In genomic region chr1:29849038-29849750, GRCh38 we compare ENCODE assay signal across 8 cellular contexts.
A peak's percentile ranks its signal among the peaks of the same experiment; 100 is the strongest.
DNase-seq lines count a peak whose midpoint lies in the region; ATAC-seq, FAIRE-seq and TF ChIP-seq lines count a peak whose summit lies in the region.

No MANE protein-coding gene starts in this region.

- DNase-seq in BJ (ENCODE audit: low read depth) (no peak), GM13976 (ENCODE audit: low spot score) (peak; percentile 46), NT2/D1 (ENCODE audit: low read depth, low spot score) (peak; percentile 49), kidney (no peak), NCI-H1694 treated with DMSO at 0.1 percent for 48 hours (lab: John Stamatoyannopoulos, UW) (no peak)
- DNase-seq in activated naive CD4-positive, alpha-beta T cell treated with anti-CD3 and anti-CD28 coated beads, Interleukin-2, amount 50 U/mL, for 16 hours = peak; percentile 24
- DNase-seq in stimulated activated CD8-positive, alpha-beta memory T cell treated with anti-CD3 and anti-CD28 coated beads, Interleukin-7, amount 100 ng/mL, for 24 hours (ENCODE audit: low read depth) = peak; percentile 10

- H3K27me3 ChIP-seq in BJ (ENCODE audit: control insufficient read depth, insufficient read depth, low read length) (no peaks in the 10 kb centered on the region), NT2/D1 (ENCODE audit: insufficient read depth, insufficient read length) (no peaks in the 10 kb centered on the region)

- no peak for ATAC-seq in HG02798 (IDR thresholded peaks at IDR 0.05; ENCODE audit: poor library complexity, unreplicated experiment)

- TF ChIP-seq CTCF in BJ (IDR thresholded peaks at IDR 0.05; ENCODE audit: insufficient read depth, low read depth, low read length) (peak; percentile 57), GM13976 (IDR thresholded peaks at IDR 0.05; ENCODE audit: borderline replicate concordance, control extremely low read depth, extremely low read depth, insufficient read depth, missing control alignments) (peak; percentile 54), kidney (IDR thresholded peaks at IDR 0.05; ENCODE audit: borderline replicate concordance, extremely low read depth, insufficient read depth) (peak; percentile 35)

- CTCF ChIA-PET in BJ (lab: Yijun Ruan, JAX) = interaction anchor here (0.7 to 2.6 kb wide), 9 partner anchors 8 to 613 kb away, joined by 3 to 6 read pairs (median 4); no protein-coding TSS in a partner anchor

- no peak overlapping the region for H3K27ac ChIP-seq in kidney (ENCODE audit: low read depth in 2 of 2, low read length in 2 of 2)

- intact Hi-C loops in kidney (cut with DNase I) = no loop called here

- H3K9me3 ChIP-seq in NT2/D1 (ENCODE audit: insufficient read depth, low read length) (no peaks in the 10 kb centered on the region), kidney (ENCODE audit: control insufficient read depth in 1 of 2, low read length in 2 of 2) (no peaks in the 10 kb centered on the region)

- no peak overlapping the region for H3K4me3 ChIP-seq in BJ (ENCODE audit: low read depth, low read length)
- H3K4me3 ChIP-seq in NT2/D1 (ENCODE audit: insufficient read length, low read depth) = no peak overlapping the region
- H3K4me3 ChIP-seq in kidney (ENCODE audit: low read length in 2 of 2) = no peak overlapping the region

- peaks cover 4% of the 10 kb centered on the region for H3K4me1 ChIP-seq in NT2/D1 (ENCODE audit: insufficient read depth, insufficient read length)
- H3K4me1 ChIP-seq in kidney (ENCODE audit: control insufficient read depth in 1 of 2, insufficient read depth in 1 of 2, low read depth in 1 of 2, low read length in 2 of 2) = no peaks in the 10 kb centered on the region

- no peaks in the 10 kb centered on the region for H3K36me3 ChIP-seq in BJ (ENCODE audit: control insufficient read depth, insufficient read depth, low read length)
- no peaks in the 10 kb centered on the region for H3K36me3 ChIP-seq in NT2/D1 (ENCODE audit: insufficient read depth, insufficient read length, low read length)
- H3K36me3 ChIP-seq in kidney (ENCODE audit: control insufficient read depth in 1 of 2, insufficient read depth in 2 of 2, low read length in 2 of 2) = no peaks in the 10 kb centered on the region

- H3K9ac ChIP-seq in NT2/D1 (ENCODE audit: insufficient read length, low read depth) (no peak overlapping the region), kidney (ENCODE audit: low read length in 2 of 2) (no peak overlapping the region)

- POLR2A ChIA-PET in BJ (lab: Charles Lee) = interaction anchor here (0.6 kb wide), 1 partner anchor 212 kb away, joined by 3 read pairs; no protein-coding TSS in a partner anchor

- in situ Hi-C loops in GM13976 (cut with MboI; ENCODE audit: low sequenced_read_pairs, unreplicated experiment) = no loop called here

- FAIRE-seq in kidney (lab: Jason Lieb, UNC) = no peak

Comparison
In these comparisons a context has a peak if more than half of its experiments do, and no peak if none do; other contexts are left out.
1. DNase-seq: peak in GM13976 (single experiment), NT2/D1 (single experiment), activated naive CD4-positive, alpha-beta T cell treated with anti-CD3 and anti-CD28 coated beads, Interleukin-2, amount 50 U/mL, for 16 hours (single experiment) and stimulated activated CD8-positive, alpha-beta memory T cell treated with anti-CD3 and anti-CD28 coated beads, Interleukin-7, amount 100 ng/mL, for 24 hours (single experiment); none in BJ (single experiment), kidney (single experiment) and NCI-H1694 treated with DMSO at 0.1 percent for 48 hours (single experiment).
2. Peak in every context shown above with its lines, with median percentiles within 50 percentile points of each other: CTCF ChIP-seq.